11 cellular contexts compared by ENCODE assay signal in genomic region chr13:111219306-111219705, GRCh38.
DNase-seq lines count a peak whose midpoint lies in the region; ATAC-seq lines count a peak whose summit lies in the region.
"Had no signal": no experiment of that assay in that cellular context is flagged by ENCODE, and none has a peak within 500 bp of the region (broad histone marks: within the 10 kb centered on the region; RNA-seq: fewer than 3 reads in every experiment).

No MANE protein-coding gene starts in this region.

- ATAC-seq in stimulated activated effector memory CD8-positive, alpha-beta T cell treated with anti-CD3 and anti-CD28 coated beads, Interleukin-12 subunit alpha, Interleukin-12 subunit beta, amount 100 ng/mL, for 72 hours: no peak
- no peak for ATAC-seq in GM21381 (IDR thresholded peaks at IDR 0.05; ENCODE audit: unreplicated experiment)

- peaks cover 40% of the 10 kb centered on the region for H3K4me1 Mint-ChIP-seq in stimulated activated effector memory CD8-positive, alpha-beta T cell treated with anti-CD3 and anti-CD28 coated beads, Interleukin-12 subunit alpha, Interleukin-12 subunit beta, amount 100 ng/mL, for 72 hours

- H3K27ac ChIP-seq in caudate nucleus (ENCODE audit: low read depth, low read length): peak overlapping the region; percentile 48

- H3K27ac Mint-ChIP-seq in stimulated activated effector memory CD8-positive, alpha-beta T cell treated with anti-CD3 and anti-CD28 coated beads, Interleukin-12 subunit alpha, Interleukin-12 subunit beta, amount 100 ng/mL, for 72 hours: peak overlapping the region; percentile 35

- H3K9me3 Mint-ChIP-seq in stimulated activated effector memory CD8-positive, alpha-beta T cell treated with anti-CD3 and anti-CD28 coated beads, Interleukin-12 subunit alpha, Interleukin-12 subunit beta, amount 100 ng/mL, for 72 hours: no peaks in the 10 kb centered on the region
- H3K9me3 Mint-ChIP-seq: immature natural killer cell had no signal

- peak; percentile 39 for DNase-seq in GM04504 (ENCODE audit: low read depth)
- peak in 8 of 61 donors; percentile 23 to 52 (median 40) for DNase-seq in caudate nucleus (lab: John Stamatoyannopoulos, UW)
- peak; percentile 84 for DNase-seq in hepatic stellate cell (ENCODE audit: low spot score)
- DNase-seq in stimulated activated effector memory CD8-positive, alpha-beta T cell treated with anti-CD3 and anti-CD28 coated beads, Interleukin-12 subunit alpha, Interleukin-12 subunit beta, amount 100 ng/mL, for 72 hours (ENCODE audit: low spot score in 2 of 2): no peak
- DNase-seq in DMS53 (lab: John Stamatoyannopoulos, UW): no peak
- DNase-seq in NCI-H2171 (lab: John Stamatoyannopoulos, UW): no peak
- no peak for DNase-seq in NCI-H345 (lab: John Stamatoyannopoulos, UW)
- DNase-seq: DMS79, immature natural killer cell, MG63 had no signal

- H3K36me3 Mint-ChIP-seq in stimulated activated effector memory CD8-positive, alpha-beta T cell treated with anti-CD3 and anti-CD28 coated beads, Interleukin-12 subunit alpha, Interleukin-12 subunit beta, amount 100 ng/mL, for 72 hours: peaks cover 25% of the 10 kb centered on the region

- no peak overlapping the region for H3K4me3 Mint-ChIP-seq in stimulated activated effector memory CD8-positive, alpha-beta T cell treated with anti-CD3 and anti-CD28 coated beads, Interleukin-12 subunit alpha, Interleukin-12 subunit beta, amount 100 ng/mL, for 72 hours
- H3K4me3 Mint-ChIP-seq: immature natural killer cell had no signal

Comparison
In these comparisons a context has a peak if more than half of its experiments do, and no peak if none do; other contexts are left out.
1. DNase-seq: peak in GM04504 (single experiment) and hepatic stellate cell (single experiment); none in stimulated activated effector memory CD8-positive, alpha-beta T cell treated with anti-CD3 and anti-CD28 coated beads, Interleukin-12 subunit alpha, Interleukin-12 subunit beta, amount 100 ng/mL, for 72 hours (0 of 2), DMS53 (single experiment), NCI-H2171 (single experiment) and NCI-H345 (single experiment).